18 cellular contexts compared by ENCODE assay signal in the genomic region with DNA sequence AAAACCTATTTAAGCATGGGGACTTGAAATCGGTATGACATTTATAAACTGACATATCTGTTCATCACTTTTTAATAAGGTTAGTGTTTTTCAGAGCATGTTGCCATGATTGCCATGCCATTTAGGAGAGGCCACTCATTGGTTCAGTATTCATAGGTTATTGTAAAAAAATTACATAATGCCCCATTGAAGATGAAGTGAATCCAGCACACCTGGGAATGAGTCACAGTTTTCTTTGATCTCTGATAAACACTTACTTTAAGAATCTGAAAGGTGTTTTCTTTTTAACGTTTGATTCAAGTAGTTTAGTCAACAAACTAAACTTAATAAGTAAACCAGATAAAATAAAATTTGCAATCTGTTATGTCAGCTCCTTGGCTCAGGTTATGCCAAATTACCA.
A peak's percentile ranks its signal among the peaks of the same experiment; 100 is the strongest.
DNase-seq lines count a peak whose midpoint lies in the region; ATAC-seq, FAIRE-seq and TF ChIP-seq lines count a peak whose summit lies in the region.
"Had no signal": no experiment of that assay in that cellular context is flagged by ENCODE, and none has a peak within 500 bp of the region (broad histone marks: within the 10 kb centered on the region; RNA-seq: fewer than 3 reads in every experiment).

No MANE protein-coding gene starts in this region.

- in situ Hi-C loops in HepG2 (cut with HindIII; ENCODE audit: extremely low pct_ligation_motif_present, low pct_unique_long_range_greater_than_20kb): no loop called here

- no peaks in the 10 kb centered on the region for H4K20me1 ChIP-seq in HepG2 (ENCODE audit: insufficient read depth, low read length)

- no peak overlapping the region for H2AFZ ChIP-seq in HepG2 (ENCODE audit: low read length)

- no peak for DNase-seq in HepG2 (ENCODE audit: low spot score)
- DNase-seq in right lobe of liver: no peak
- peak; percentile 36 for DNase-seq in RWPE1 (ENCODE audit: low spot score)
- peak; percentile 13 for DNase-seq in kidney tubule cell (ENCODE audit: low spot score)
- no peak for DNase-seq in mucosa of descending colon
- no peak for DNase-seq in mesothelial cell of epicardium (ENCODE audit: low spot score in 2 of 2, unreplicated experiment in 2 of 2)
- DNase-seq: COR-L47, EL, H9, NCI-H146, NCI-H2081 treated with DMSO at 0.1 percent for 48 hours, NCI-H226, NCI-H526 treated with DMSO at 0.1 percent for 48 hours, OCI-M1, T-cell had no signal

- H3K27me3 ChIP-seq in HepG2 (ENCODE audit: control insufficient read depth in 1 of 2, insufficient read depth in 2 of 2, low read length in 2 of 2) (no peaks in the 10 kb centered on the region), right lobe of liver (no peaks in the 10 kb centered on the region)

- H3K27ac Mint-ChIP-seq in mesothelial cell of epicardium: no peak overlapping the region
- H3K27ac Mint-ChIP-seq: H9, IgD-negative memory B cell, T-cell had no signal

- POLR2A ChIA-PET in HepG2 (lab: Yijun Ruan, JAX) (no interaction called here), RWPE1 (lab: Yijun Ruan, JAX; ENCODE audit: low non-redundant PET) (no interaction called here)

- TF ChIP-seq EP300 in HepG2 (IDR thresholded peaks at IDR 0.05; ENCODE audit: low read depth in 2 of 2, low read length in 2 of 2) (no peak; a peak in 1 of 4 replicates), HepG2 (CRISPR knock-in tag; IDR thresholded peaks at IDR 0.05; ENCODE audit: borderline replicate concordance) (no peak)

- no peaks in the 10 kb centered on the region for H3K79me2 ChIP-seq in HepG2 (ENCODE audit: insufficient read depth, low read length)

- no peaks in the 10 kb centered on the region for H3K36me3 ChIP-seq in HepG2 (replicated peaks in 1 of 2; ENCODE audit: control insufficient read depth in 1 of 2, insufficient read depth in 2 of 2, low read length in 2 of 2)
- no peaks in the 10 kb centered on the region for H3K36me3 ChIP-seq in right lobe of liver
- no peaks in the 10 kb centered on the region for H3K36me3 ChIP-seq in mucosa of descending colon (ENCODE audit: low read depth)

- ATAC-seq in HepG2 (no peak), right lobe of liver (no peak), GM18502 (IDR thresholded peaks at IDR 0.05; ENCODE audit: poor library complexity, unreplicated experiment) (no peak), mucosa of descending colon (no peak)
- ATAC-seq: T-cell had no signal

- H3K27me3 Mint-ChIP-seq in mesothelial cell of epicardium (ENCODE audit: low read depth): no peaks in the 10 kb centered on the region
- H3K27me3 Mint-ChIP-seq: IgD-negative memory B cell had no signal

- H3K9ac ChIP-seq in HepG2 (ENCODE audit: insufficient read depth, low read depth, low read length): no peak overlapping the region

- H3K4me3 ChIP-seq in HepG2 (replicated peaks in 1 of 3; ENCODE audit: insufficient read depth in 1 of 3, low read depth in 2 of 3, low read length in 3 of 3) (no peak overlapping the region), right lobe of liver (no peak overlapping the region), mucosa of descending colon (no peak overlapping the region)

- H3K9me3 ChIP-seq in HepG2 (ENCODE audit: low read length) (no peaks in the 10 kb centered on the region), right lobe of liver (no peaks in the 10 kb centered on the region), mucosa of descending colon (no peaks in the 10 kb centered on the region)

- H3K9me3 Mint-ChIP-seq in mesothelial cell of epicardium: no peaks in the 10 kb centered on the region
- H3K9me3 Mint-ChIP-seq: H9, IgD-negative memory B cell, T-cell had no signal

- BruUV-seq in HepG2 (replicated peaks; lab: Mats Ljungman, UMichigan): no TSS peak

- CTCF ChIA-PET in HepG2 (lab: Yijun Ruan, JAX; ENCODE audit: low intra/inter-chr PET ratio, low total read pairs): no interaction called here
- CTCF ChIA-PET in RWPE1 (lab: Yijun Ruan, JAX): no interaction called here

- TF ChIP-seq RAD21 in HepG2 (CRISPR knock-in tag; IDR thresholded peaks at IDR 0.05): no peak

- TF ChIP-seq POLR2A in HepG2 (IDR thresholded peaks at IDR 0.05; ENCODE audit: insufficient read depth in 1 of 2, low read depth in 2 of 2, low read length in 2 of 2) (no peak), right lobe of liver (IDR thresholded peaks at IDR 0.05) (no peak)

- H3K4me2 ChIP-seq in HepG2 (ENCODE audit: low read depth, low read length): no peak overlapping the region

- FAIRE-seq in HepG2 (lab: Jason Lieb, UNC): no peak
- FAIRE-seq: GM19239 had no signal

- TF ChIP-seq CTCF in HepG2 (CRISPR knock-in tag; IDR thresholded peaks at IDR 0.05) (no peak), right lobe of liver (IDR thresholded peaks at IDR 0.05) (no peak), RWPE1 (conservative IDR thresholded peaks at IDR 0.05; ENCODE audit: low read depth) (no peak), mucosa of descending colon (IDR thresholded peaks at IDR 0.05) (no peak), mesothelial cell of epicardium (IDR thresholded peaks at IDR 0.05; ENCODE audit: unreplicated experiment) (no peak)

- WGBS in HepG2 (ENCODE audit: low lambda C conversion rate): 40% methylated on average over 2 of the region's 2 CpGs
- 51% methylated on average over 2 of the region's 2 CpGs for WGBS in right lobe of liver (ENCODE audit: insufficient coverage, low coverage, low lambda C conversion rate, missing lambda C conversion rate)

- intact Hi-C loops in HepG2 (cut with micrococcal nuclease; ENCODE audit: unreplicated experiment) (no loop called here), right lobe of liver (cut with DNase I) (no loop called here), mucosa of descending colon (cut with DNase I, micrococcal nuclease) (no loop called here)

- H3K27ac ChIP-seq in HepG2 (ENCODE audit: extremely low read length, insufficient read depth, low read length): no peak overlapping the region
- no peak overlapping the region for H3K27ac ChIP-seq in right lobe of liver
- no peak overlapping the region for H3K27ac ChIP-seq in RWPE1

- peaks cover 20% of the 10 kb centered on the region for H3K4me1 ChIP-seq in HepG2 (ENCODE audit: insufficient read depth, low read length)
- peaks cover 0 to 6% (median 0%) of the 10 kb centered on the region in 4 donors for H3K4me1 ChIP-seq in right lobe of liver
- no peaks in the 10 kb centered on the region for H3K4me1 ChIP-seq in mucosa of descending colon (ENCODE audit: low read depth)

- H3K36me3 Mint-ChIP-seq in mesothelial cell of epicardium: no peaks in the 10 kb centered on the region
- H3K36me3 Mint-ChIP-seq: T-cell had no signal

- H3K4me1 Mint-ChIP-seq in mesothelial cell of epicardium: peaks cover 65% of the 10 kb centered on the region
- H3K4me1 Mint-ChIP-seq: IgD-negative memory B cell, T-cell had no signal

- H3K4me3 Mint-ChIP-seq in mesothelial cell of epicardium: no peak overlapping the region
- H3K4me3 Mint-ChIP-seq: H9, IgD-negative memory B cell, T-cell had no signal

TF ChIP-seq in HepG2, 621 proteins besides CTCF, POLR2A, EP300 and RAD21:
- 0 out of 2 replicates have a peak, but pooled peaks have one; percentile 7 for TF ChIP-seq TCF7 (IDR thresholded peaks at IDR 0.05; ENCODE audit: low read depth)
- TF ChIP-seq, protein P1, sequence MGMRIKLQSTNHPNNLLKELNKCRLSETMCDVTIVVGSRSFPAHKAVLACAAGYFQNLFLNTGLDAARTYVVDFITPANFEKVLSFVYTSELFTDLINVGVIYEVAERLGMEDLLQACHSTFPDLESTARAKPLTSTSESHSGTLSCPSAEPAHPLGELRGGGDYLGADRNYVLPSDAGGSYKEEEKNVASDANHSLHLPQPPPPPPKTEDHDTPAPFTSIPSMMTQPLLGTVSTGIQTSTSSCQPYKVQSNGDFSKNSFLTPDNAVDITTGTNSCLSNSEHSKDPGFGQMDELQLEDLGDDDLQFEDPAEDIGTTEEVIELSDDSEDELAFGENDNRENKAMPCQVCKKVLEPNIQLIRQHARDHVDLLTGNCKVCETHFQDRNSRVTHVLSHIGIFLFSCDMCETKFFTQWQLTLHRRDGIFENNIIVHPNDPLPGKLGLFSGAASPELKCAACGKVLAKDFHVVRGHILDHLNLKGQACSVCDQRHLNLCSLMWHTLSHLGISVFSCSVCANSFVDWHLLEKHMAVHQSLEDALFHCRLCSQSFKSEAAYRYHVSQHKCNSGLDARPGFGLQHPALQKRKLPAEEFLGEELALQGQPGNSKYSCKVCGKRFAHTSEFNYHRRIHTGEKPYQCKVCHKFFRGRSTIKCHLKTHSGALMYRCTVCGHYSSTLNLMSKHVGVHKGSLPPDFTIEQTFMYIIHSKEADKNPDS (CRISPR knock-in tag; IDR thresholded peaks at IDR 0.05): no peak
TF ChIP-seq in HepG2: peak in this region for 1.

Comparison
In these comparisons a context has a peak if more than half of its experiments do, and no peak if none do; other contexts are left out.
1. DNase-seq: peak in RWPE1 (single experiment) and kidney tubule cell (single experiment); none in HepG2 (single experiment), right lobe of liver (0 of 3), mucosa of descending colon (0 of 3) and mesothelial cell of epicardium (0 of 2).